ENCODE assay signal across 8 cellular contexts in the genomic region with DNA sequence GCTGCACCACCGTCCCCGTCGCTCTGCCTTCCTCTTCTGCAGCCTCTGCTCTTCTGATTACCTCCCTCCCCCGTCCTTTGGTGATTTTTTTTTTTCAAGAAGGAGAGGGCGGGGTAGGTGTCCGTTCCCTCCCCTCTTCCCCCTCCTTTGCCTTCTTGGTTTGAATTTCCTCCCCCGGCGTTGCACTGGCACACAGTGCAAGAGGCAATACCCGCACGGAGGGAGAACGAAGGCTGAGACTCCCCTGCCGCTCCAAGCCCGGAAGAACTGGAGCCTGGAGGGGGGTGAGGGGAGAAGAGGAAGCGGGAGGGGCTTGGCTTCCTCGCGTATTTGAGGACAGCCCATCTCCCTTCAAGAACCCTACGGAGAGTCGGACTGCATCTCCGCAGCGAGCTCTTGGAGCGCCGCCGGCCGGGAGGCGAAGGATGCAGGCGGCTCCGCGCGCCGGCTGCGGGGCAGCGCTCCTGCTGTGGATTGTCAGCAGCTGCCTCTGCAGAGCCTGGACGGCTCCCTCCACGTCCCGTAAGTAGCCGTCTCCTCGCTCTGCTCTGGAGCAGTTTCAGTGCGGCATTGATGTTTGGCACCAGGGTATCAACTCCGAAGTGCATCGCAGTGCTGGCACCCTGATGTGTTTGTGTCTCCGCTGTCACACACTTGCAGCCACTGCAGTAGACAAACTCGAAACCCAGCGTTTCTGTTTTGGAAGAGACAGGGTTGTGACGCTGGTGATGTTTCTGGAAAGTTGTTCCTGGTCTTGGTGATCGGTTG. TPM values are rescaled to one million over a fixed set of nuclear protein-coding genes. Genes with fewer than 3 reads are reported as not detected.
DNase-seq lines count a peak whose midpoint lies in the region; ATAC-seq, FAIRE-seq and TF ChIP-seq lines count a peak whose summit lies in the region.

CNTNAP2 (plus strand) TSS at position 350 of the 768 bp plus-strand sequence; CDS start at position 426, 76 bp downstream.

- no peaks in the 10 kb centered on the region for H3K9me3 ChIP-seq in MG63
- H3K9me3 ChIP-seq in osteoblast (ENCODE audit: low read depth, low read length): no peaks in the 10 kb centered on the region

- DNase-seq in D721Med (ENCODE audit: insufficient read length, low spot score) (peak; percentile 23), MG63 (peak; percentile 55), fibroblast of villous mesenchyme (ENCODE audit: low read depth) (no peak), osteoblast (ENCODE audit: insufficient read length, low spot score, missing footprints) (peak; percentile 76)
- DNase-seq in stimulated activated naive CD4-positive, alpha-beta T cell treated with Interleukin-2 at 50 U/mL for 16 hours (lab: John Stamatoyannopoulos, UW): no peak

- peak within 1 kb of the TSS; percentile 51 for H2AFZ ChIP-seq in osteoblast (ENCODE audit: low read length)

- peak within 1 kb of the TSS; percentile 61 for H3K4me2 ChIP-seq in osteoblast (ENCODE audit: insufficient read depth, low read length)

- TF ChIP-seq CTCF in D721Med (IDR thresholded peaks at IDR 0.05; ENCODE audit: insufficient read depth, missing control alignments) (no peak), WI38 (IDR thresholded peaks at IDR 0.05; ENCODE audit: low read depth, low read length) (no peak), fibroblast of villous mesenchyme (IDR thresholded peaks at IDR 0.05; ENCODE audit: insufficient read depth, low read depth, low read length) (no peak), osteoblast (IDR thresholded peaks at IDR 0.05; ENCODE audit: extremely low read depth, low read depth, low read length) (no peak)

- H3K27me3 ChIP-seq in MG63 (peaks cover 9% of the 10 kb centered on the region), osteoblast (ENCODE audit: insufficient read depth, low read length) (no peaks in the 10 kb centered on the region)

- no peaks in the 10 kb centered on the region for H4K20me1 ChIP-seq in osteoblast (ENCODE audit: insufficient read depth, low read length)

- no peaks in the 10 kb centered on the region for H3K79me2 ChIP-seq in osteoblast (ENCODE audit: insufficient read depth, low read length)

- H3K36me3 ChIP-seq in MG63 (no peaks in the 10 kb centered on the region), osteoblast (ENCODE audit: insufficient read depth, low read length) (no peaks in the 10 kb centered on the region)

- FAIRE-seq in D721Med (lab: Jason Lieb, UNC): no peak

- no peaks in the 10 kb centered on the region for H3K4me1 ChIP-seq in osteoblast (ENCODE audit: insufficient read depth, low read length)

- no peak within 1 kb of the TSS for H3K27ac ChIP-seq in osteoblast (ENCODE audit: low read depth, low read length)

- H3K4me3 ChIP-seq in MG63: peak within 1 kb of the TSS; percentile 53
- H3K4me3 ChIP-seq in WI38 (ENCODE audit: low read depth, low read length): peak within 1 kb of the TSS; percentile 19
- peak within 1 kb of the TSS; percentile 39 for H3K4me3 ChIP-seq in fibroblast of villous mesenchyme (ENCODE audit: low read depth, low read length)
- H3K4me3 ChIP-seq in osteoblast (ENCODE audit: insufficient read depth, low read length): peak within 1 kb of the TSS; percentile 64

- ATAC-seq in HG03139 (IDR thresholded peaks at IDR 0.05; ENCODE audit: unreplicated experiment) (no peak), GM19397 (IDR thresholded peaks at IDR 0.05; ENCODE audit: unreplicated experiment) (no peak)

RNA-seq across cellular contexts. Expression of gene CNTNAP2, which starts in this region (rescaled TPM):
- not detected in 2 replicates for total RNA-seq in MG63 (2014; rRNA removed; shearing (Covaris generic); ENCODE audit: low replicate concordance)
- total RNA-seq in fibroblast of villous mesenchyme (not detected in 2 replicates), osteoblast (7.6 and 10.6 TPM in 2 replicates)

Comparison
In these comparisons a context has a peak if more than half of its experiments do, and no peak if none do; other contexts are left out.
1. Peak in DNase-seq and H3K4me3 ChIP-seq in MG63; RNA of the gene not detected or under 1 TPM.
2. DNase-seq: peak in D721Med (single experiment) and osteoblast (single experiment); none in fibroblast of villous mesenchyme (single experiment) and stimulated activated naive CD4-positive, alpha-beta T cell treated with Interleukin-2 at 50 U/mL for 16 hours (single experiment).
3. Peak in every context shown above with its lines, with median percentiles within 50 percentile points of each other: H3K4me3 ChIP-seq.